In genomic region chr4:157005831-157006230, GRCh38 we compare ENCODE assay signal across 1 cellular context.
TF ChIP-seq lines count a peak whose summit lies in the region.

No MANE protein-coding gene starts in this region.

TF ChIP-seq in HCT116, 20 proteins besides CTCF, POLR2A, EP300 and RAD21 (continued from another document):
- TF ChIP-seq, protein P1, sequence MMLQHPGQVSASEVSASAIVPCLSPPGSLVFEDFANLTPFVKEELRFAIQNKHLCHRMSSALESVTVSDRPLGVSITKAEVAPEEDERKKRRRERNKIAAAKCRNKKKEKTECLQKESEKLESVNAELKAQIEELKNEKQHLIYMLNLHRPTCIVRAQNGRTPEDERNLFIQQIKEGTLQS (IDR thresholded peaks at IDR 0.05), result no peak
- TF ChIP-seq SP1 (IDR thresholded peaks at IDR 0.05; ENCODE audit: low read depth) (no peak), ZFX (IDR thresholded peaks at IDR 0.05) (no peak), POLR2AphosphoS5 (IDR thresholded peaks at IDR 0.05; ENCODE audit: low read depth, low read length) (no peak), REST (IDR thresholded peaks at IDR 0.05; ENCODE audit: low read depth) (no peak), FOSL1 (IDR thresholded peaks at IDR 0.05; ENCODE audit: low read depth) (no peak), EZH2phosphoT487 (IDR thresholded peaks at IDR 0.05; ENCODE audit: borderline replicate concordance) (no peak), CEBPB (IDR thresholded peaks at IDR 0.05; ENCODE audit: low read depth) (no peak), EGR1 (IDR thresholded peaks at IDR 0.05; ENCODE audit: low read depth) (no peak), CBX3 (IDR thresholded peaks at IDR 0.05; ENCODE audit: low read depth) (no peak), YY1 (IDR thresholded peaks at IDR 0.05; ENCODE audit: extremely low read depth, insufficient replicate concordance, low read depth, low read length) (no peak), SIN3A (IDR thresholded peaks at IDR 0.05; ENCODE audit: low read depth) (no peak), TCF7L2 (IDR thresholded peaks at IDR 0.05; ENCODE audit: borderline replicate concordance, extremely low read depth, insufficient read depth, insufficient read length) (no peak), JUND (IDR thresholded peaks at IDR 0.05) (no peak), ELF1 (IDR thresholded peaks at IDR 0.05; ENCODE audit: borderline replicate concordance, low read depth) (no peak)
TF ChIP-seq in HCT116: peak in this region for 0.
